ENCODE assay signal across 8 cellular contexts in genomic region chr6:87473419-87473903, GRCh38. TPM values are rescaled to one million over a fixed set of nuclear protein-coding genes. Genes with fewer than 3 reads are reported as not detected.
DNase-seq lines count a peak whose midpoint lies in the region; ATAC-seq and TF ChIP-seq lines count a peak whose summit lies in the region.

No MANE protein-coding gene starts in this region.

- no peaks in the 10 kb centered on the region for H3K36me3 ChIP-seq in breast epithelium

- H3K4me1 ChIP-seq in breast epithelium = no peaks in the 10 kb centered on the region

- intact Hi-C loops in breast epithelium (cut with DNase I; ENCODE audit: low total_unique reads) = no loop called here

- H3K27me3 ChIP-seq in breast epithelium = no peaks in the 10 kb centered on the region

- H3K27ac ChIP-seq in breast epithelium = peak overlapping the region; percentile 96

- no peak for TF ChIP-seq CTCF in breast epithelium (IDR thresholded peaks at IDR 0.05)

- peak; percentile 69 for ATAC-seq in GM19035 (IDR thresholded peaks at IDR 0.05; ENCODE audit: unreplicated experiment)
- ATAC-seq in HG03159 (IDR thresholded peaks at IDR 0.05; ENCODE audit: unreplicated experiment) = peak; percentile 72

- peak overlapping the region; percentile 81 to 91 (median 88) for H3K4me3 ChIP-seq in breast epithelium

- no peak for TF ChIP-seq POLR2A in breast epithelium (IDR thresholded peaks at IDR 0.05)

- no peaks in the 10 kb centered on the region for H3K9me3 ChIP-seq in breast epithelium

- DNase-seq in CMK (ENCODE audit: low read depth) (peak; percentile 11), breast epithelium (ENCODE audit: low spot score in 2 of 2) (no peak), kidney glomerular epithelial cell (lab: John Stamatoyannopoulos, UW) (peak; percentile 32), SHP77 treated with DMSO at 0.1 percent for 48 hours (lab: John Stamatoyannopoulos, UW) (no peak)
- peak; percentile 55 for DNase-seq in stimulated activated naive CD4-positive, alpha-beta T cell treated with Interleukin-2 at 50 U/mL for 16 hours (lab: John Stamatoyannopoulos, UW)

TF ChIP-seq in PFSK-1, 5 proteins besides CTCF, POLR2A, EP300 and RAD21:
- TF ChIP-seq FOXP2 (optimal IDR thresholded peaks at IDR 0.05; ENCODE audit: borderline replicate concordance, extremely low read depth, extremely low read length, insufficient read depth) = no peak
- TF ChIP-seq POLR2AphosphoS5 (IDR thresholded peaks at IDR 0.05; ENCODE audit: low read depth, low read length) = no peak
- no peak for TF ChIP-seq TAF1 (IDR thresholded peaks at IDR 0.05; ENCODE audit: borderline replicate concordance, insufficient read depth, low read length)
- TF ChIP-seq REST (IDR thresholded peaks at IDR 0.05; ENCODE audit: insufficient read depth in 1 of 2, low read depth in 2 of 2, low read length in 2 of 2) = no peak
- TF ChIP-seq SIN3A (IDR thresholded peaks at IDR 0.05; ENCODE audit: borderline replicate concordance, insufficient read depth, low read length) = 0 out of 2 replicates have a peak, but pooled peaks have one; percentile 63

RNA-seq across cellular contexts. Expression of gene SLC35A1, which starts 0.7 kb away (rescaled TPM):
- polyA plus RNA-seq in PFSK-1 (2012; ENCODE audit: insufficient read length, low read depth) = 9.2 TPM
- 10 to 100 TPM; 20.3 to 46.7 (median 22.9) TPM for total RNA-seq in breast epithelium

Comparison
In these comparisons a context has a peak if more than half of its experiments do, and no peak if none do; other contexts are left out.
1. DNase-seq: peak in CMK (single experiment), kidney glomerular epithelial cell (single experiment) and stimulated activated naive CD4-positive, alpha-beta T cell treated with Interleukin-2 at 50 U/mL for 16 hours (single experiment); none in breast epithelium (0 of 2) and SHP77 treated with DMSO at 0.1 percent for 48 hours (single experiment).